Comparison of ENCODE assay signal across 14 cellular contexts in genomic region chr3:123416647-123417046, GRCh38. TPM values are rescaled to one million over a fixed set of nuclear protein-coding genes. Genes with fewer than 3 reads are reported as not detected.
DNase-seq lines count a peak whose midpoint lies in the region; ATAC-seq and TF ChIP-seq lines count a peak whose summit lies in the region.
"Had no signal": no experiment of that assay in that cellular context is flagged by ENCODE, and none has a peak within 500 bp of the region (broad histone marks: within the 10 kb centered on the region; RNA-seq: fewer than 3 reads in every experiment).

No MANE protein-coding gene starts in this region.

- DNase-seq in right cardiac atrium: no peak
- no peak for DNase-seq in cardiac septum (ENCODE audit: low spot score)
- DNase-seq in esophagus squamous epithelium (lab: John Stamatoyannopoulos, UW): no peak
- no peak for DNase-seq in gastrocnemius medialis
- no peak for DNase-seq in vagina (ENCODE audit: extremely low spot score in 2 of 2)
- no peak for DNase-seq in SW480 (ENCODE audit: low spot score)
- no peak for DNase-seq in activated naive CD8-positive, alpha-beta T cell treated with anti-CD3 and anti-CD28 coated beads, Interleukin-2, amount 50 U/mL, for 24 hours
- DNase-seq: Caco-2, H7, IMR-90, NCI-H2029 treated with DMSO at 0.1 percent for 48 hours, NCI-H510A treated with DMSO at 0.1 percent for 48 hours had no signal

- H3K27me3 ChIP-seq in right cardiac atrium (ENCODE audit: control insufficient read depth, insufficient read depth) (no peaks in the 10 kb centered on the region), esophagus squamous epithelium (no peaks in the 10 kb centered on the region), gastrocnemius medialis (no peaks in the 10 kb centered on the region), vagina (no peaks in the 10 kb centered on the region)

- no peaks in the 10 kb centered on the region for H3K9me3 Mint-ChIP-seq in activated naive CD8-positive, alpha-beta T cell treated with anti-CD3 and anti-CD28 coated beads, Interleukin-2, amount 50 U/mL, for 24 hours

- WGBS in right cardiac atrium: 71% methylated on average over 6 of the region's 6 CpGs
- WGBS in esophagus squamous epithelium, 2 donors: 81 to 84% methylated on average over 6 of the region's 6 CpGs

- no peaks in the 10 kb centered on the region for H3K36me3 Mint-ChIP-seq in activated naive CD8-positive, alpha-beta T cell treated with anti-CD3 and anti-CD28 coated beads, Interleukin-2, amount 50 U/mL, for 24 hours (ENCODE audit: low read depth)

- no peaks in the 10 kb centered on the region for H3K4me1 Mint-ChIP-seq in activated naive CD8-positive, alpha-beta T cell treated with anti-CD3 and anti-CD28 coated beads, Interleukin-2, amount 50 U/mL, for 24 hours

- H3K4me1 ChIP-seq in right cardiac atrium (ENCODE audit: control insufficient read depth, insufficient read depth, low read length) (peaks cover 11% of the 10 kb centered on the region), esophagus squamous epithelium (peaks cover 0 to 51% (median 32%) of the 10 kb centered on the region in 3 donors), gastrocnemius medialis (no peaks in the 10 kb centered on the region), vagina (peaks cover 8% of the 10 kb centered on the region)
- H3K4me1 ChIP-seq: A549 had no signal

- H3K27ac ChIP-seq in right cardiac atrium (ENCODE audit: low read length) (peak overlapping the region; percentile 85), esophagus squamous epithelium (peak overlapping the region; percentile 65 to 91 (median 84)), gastrocnemius medialis (peak overlapping the region; percentile 57 to 80 (median 70)), vagina (peak overlapping the region; percentile 45)
- H3K27ac ChIP-seq: A549 had no signal

- TF ChIP-seq CTCF in esophagus squamous epithelium (IDR thresholded peaks at IDR 0.05) (no peak), gastrocnemius medialis (IDR thresholded peaks at IDR 0.05 in 4 of 5, conservative IDR thresholded peaks at IDR 0.05 in 1 of 5) (no peak), vagina (IDR thresholded peaks at IDR 0.05) (no peak)

- H3K4me3 ChIP-seq in right cardiac atrium (ENCODE audit: low read length) (no peak overlapping the region), esophagus squamous epithelium (peak overlapping the region in 1 of 4 donors; percentile 30), gastrocnemius medialis (no peak overlapping the region), vagina (no peak overlapping the region)
- H3K4me3 ChIP-seq: A549 had no signal

- no peak overlapping the region for H3K27ac Mint-ChIP-seq in activated naive CD8-positive, alpha-beta T cell treated with anti-CD3 and anti-CD28 coated beads, Interleukin-2, amount 50 U/mL, for 24 hours

- no peaks in the 10 kb centered on the region for H3K27me3 Mint-ChIP-seq in activated naive CD8-positive, alpha-beta T cell treated with anti-CD3 and anti-CD28 coated beads, Interleukin-2, amount 50 U/mL, for 24 hours

- no peak overlapping the region for H3K4me3 Mint-ChIP-seq in activated naive CD8-positive, alpha-beta T cell treated with anti-CD3 and anti-CD28 coated beads, Interleukin-2, amount 50 U/mL, for 24 hours

- intact Hi-C loops in right cardiac atrium (cut with DNase I) (no loop called here), cardiac septum (cut with DNase I) (no loop called here), esophagus squamous epithelium (cut with DNase I) (no loop called here), gastrocnemius medialis (cut with DNase I; ENCODE audit: low total_unique reads) (no loop called here), vagina (cut with DNase I) (no loop called here)

- TF ChIP-seq POLR2A in esophagus squamous epithelium (IDR thresholded peaks at IDR 0.05): no peak
- no peak for TF ChIP-seq POLR2A in gastrocnemius medialis (IDR thresholded peaks at IDR 0.05)
- TF ChIP-seq POLR2A in vagina (IDR thresholded peaks at IDR 0.05): no peak

- no peaks in the 10 kb centered on the region for H3K9me3 ChIP-seq in right cardiac atrium (ENCODE audit: control insufficient read depth, low read length)
- no peaks in the 10 kb centered on the region for H3K9me3 ChIP-seq in esophagus squamous epithelium
- H3K9me3 ChIP-seq in gastrocnemius medialis: no peaks in the 10 kb centered on the region
- no peaks in the 10 kb centered on the region for H3K9me3 ChIP-seq in vagina
- H3K9me3 ChIP-seq: A549, Caco-2 had no signal

- ATAC-seq in right cardiac atrium (no peak), gastrocnemius medialis (no peak), esophagus mucosa (no peak)
- no peak for ATAC-seq in activated naive CD8-positive, alpha-beta T cell treated with anti-CD3 and anti-CD28 coated beads, Interleukin-2, amount 50 U/mL, for 24 hours
- ATAC-seq: A549 had no signal

- in situ Hi-C loops in gastrocnemius medialis (cut with MboI; ENCODE audit: low sequenced_read_pairs in 4 of 4): no loop called here

- H3K36me3 ChIP-seq in esophagus squamous epithelium (no peaks in the 10 kb centered on the region), gastrocnemius medialis (no peaks in the 10 kb centered on the region), vagina (no peaks in the 10 kb centered on the region)

RNA-seq across cellular contexts. Expression of gene ADCY5, which starts 32.2 kb away (rescaled TPM):
- 100 to 1,000 TPM; 125 to 220 (median 210) TPM for total RNA-seq in right cardiac atrium
- polyA plus RNA-seq in right cardiac atrium: 90.4 TPM
- total RNA-seq in cardiac septum: 192 TPM
- 10 to 100 TPM in 1 of 4 donors, 1 to 10 TPM in 2, under 1 TPM in 1; 0.72 to 17.4 (median 5.3) TPM for total RNA-seq in esophagus squamous epithelium
- 1 to 10 TPM; 1.0 to 6.4 (median 4.3) TPM for total RNA-seq in gastrocnemius medialis
- total RNA-seq in vagina: 16.7 TPM
- total RNA-seq in esophagus mucosa: 2.7 TPM
